In the genomic region with DNA sequence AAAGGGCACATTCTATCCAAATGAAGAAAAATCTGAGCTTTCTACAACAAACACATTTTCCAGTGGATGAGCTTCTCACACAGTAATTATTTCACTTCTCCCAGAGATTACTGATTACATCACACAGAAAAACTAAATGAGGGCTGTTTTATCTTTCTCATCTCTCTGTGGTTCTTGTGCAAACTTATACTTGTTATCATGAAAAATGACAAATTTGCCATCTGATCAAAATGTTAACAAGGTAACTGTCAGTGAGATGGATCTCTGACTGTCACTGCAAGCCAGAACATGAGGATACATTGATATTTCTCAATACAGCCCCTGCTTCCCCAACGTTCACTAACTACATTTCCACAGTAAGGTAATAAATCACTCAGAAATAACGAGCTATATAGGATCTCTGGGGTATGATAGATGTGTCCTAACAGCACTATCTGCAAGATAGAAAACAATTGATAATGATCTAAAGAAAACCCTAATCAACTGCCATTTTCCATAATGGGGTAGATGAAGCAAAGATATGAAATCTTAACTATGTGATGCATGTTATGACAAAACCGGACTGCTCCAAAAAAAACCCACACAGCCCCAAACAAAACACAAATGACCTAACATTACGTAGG, we compare ENCODE assay signal across 15 cellular contexts.
"Had no signal": no experiment of that assay in that cellular context is flagged by ENCODE, and none has a peak within 500 bp of the region (broad histone marks: within the 10 kb centered on the region; RNA-seq: fewer than 3 reads in every experiment).

No MANE protein-coding gene starts in this region.

- H3K4me3 Mint-ChIP-seq: activated naive CD4-positive, alpha-beta T cell treated with anti-CD3 and anti-CD28 coated beads for 36 hours; activated T-helper 1 cell treated with anti-CD3 and anti-CD28 coated beads, Interleukin-12 subunit alpha, Interleukin-12 subunit beta, Interleukin-2, Interleukin-4 antibody, amounts not matched to agents 30 ng/mL and 10 ng/mL and 1 ng/mL, durations not matched to agents 14 hours and 24 hours and 36 hours; dendritic cell treated with granulocyte-macrophage colony-stimulating factor and Interleukin-4, amounts not matched to agents 40 ng/mL and 50 ng/mL, for 4 days; effector memory CD8-positive, alpha-beta T cell; nephron had no signal

- H3K27ac ChIP-seq: epithelial cell of prostate, gastrocnemius medialis, ovary, uterus had no signal

- H3K27me3 Mint-ChIP-seq: dendritic cell treated with granulocyte-macrophage colony-stimulating factor and Interleukin-4, amounts not matched to agents 40 ng/mL and 50 ng/mL, for 4 days had no signal

- DNase-seq: activated CD4-positive, alpha-beta T cell treated with anti-CD3 and anti-CD28 coated beads for 4 hours; activated naive CD4-positive, alpha-beta T cell treated with anti-CD3 and anti-CD28 coated beads for 36 hours; cerebellar nuclear complex; effector memory CD8-positive, alpha-beta T cell; gastrocnemius medialis; kidney; left ventricle myocardium superior; mesenchymal stem cell; ovary; stimulated activated CD4-positive, alpha-beta T cell treated with anti-CD3 and anti-CD28 coated beads, Interleukin-4, amount 100 ng/mL, for 24 hours; uterus had no signal

- H3K27me3 ChIP-seq: gastrocnemius medialis, ovary, uterus had no signal

- H3K36me3 ChIP-seq: gastrocnemius medialis, ovary, uterus had no signal

- H3K4me3 ChIP-seq: gastrocnemius medialis, ovary, uterus had no signal

- ATAC-seq: effector memory CD8-positive, alpha-beta T cell; gastrocnemius medialis; left ventricle myocardium superior had no signal

- H3K4me1 ChIP-seq: gastrocnemius medialis, uterus had no signal

- H3K9me3 Mint-ChIP-seq: activated T-helper 1 cell treated with anti-CD3 and anti-CD28 coated beads, Interleukin-12 subunit alpha, Interleukin-12 subunit beta, Interleukin-2, Interleukin-4 antibody, amounts not matched to agents 30 ng/mL and 10 ng/mL and 1 ng/mL, durations not matched to agents 14 hours and 24 hours and 36 hours; dendritic cell treated with granulocyte-macrophage colony-stimulating factor and Interleukin-4, amounts not matched to agents 40 ng/mL and 50 ng/mL, for 4 days; nephron had no signal

- H3K9me3 ChIP-seq: gastrocnemius medialis, ovary, uterus had no signal

- H3K27ac Mint-ChIP-seq: activated naive CD4-positive, alpha-beta T cell treated with anti-CD3 and anti-CD28 coated beads for 36 hours; activated T-helper 1 cell treated with anti-CD3 and anti-CD28 coated beads, Interleukin-12 subunit alpha, Interleukin-12 subunit beta, Interleukin-2, Interleukin-4 antibody, amounts not matched to agents 30 ng/mL and 10 ng/mL and 1 ng/mL, durations not matched to agents 14 hours and 24 hours and 36 hours; dendritic cell treated with granulocyte-macrophage colony-stimulating factor and Interleukin-4, amounts not matched to agents 40 ng/mL and 50 ng/mL, for 4 days; effector memory CD8-positive, alpha-beta T cell; nephron had no signal
